In genomic region chr10:101107771-101108170, GRCh38 we compare ENCODE assay signal across 37 cellular contexts. TPM values are rescaled to one million over a fixed set of nuclear protein-coding genes. Genes with fewer than 3 reads are reported as not detected.
"Had no signal": no experiment of that assay in that cellular context is flagged by ENCODE, and none has a peak within 500 bp of the region (broad histone marks: within the 10 kb centered on the region; RNA-seq: fewer than 3 reads in every experiment).

No MANE protein-coding gene starts in this region.

- H3K4me1 Mint-ChIP-seq: activated B cell treated with CpG ODN at 0.5 μM for 24 hours; activated CD4-positive, alpha-beta T cell treated with anti-CD3 and anti-CD28 coated beads, Interleukin-2, amount 10 ng/mL, durations not matched to agents 24 days and 14 days; activated naive CD8-positive, alpha-beta T cell treated with anti-CD3 and anti-CD28 coated beads for 36 hours; activated T-helper 17 cell treated with anti-CD3 and anti-CD28 coated beads, Interleukin-2, amount 50 U/mL, for 72 hours; central memory CD8-positive, alpha-beta T cell had no signal

- H3K4me3 ChIP-seq: adrenal gland, ascending aorta, cardiac muscle cell had no signal

- ATAC-seq: activated CD8-positive, alpha-beta T cell treated with anti-CD3 and anti-CD28 coated beads for 36 hours; activated naive CD4-positive, alpha-beta T cell treated with anti-CD3 and anti-CD28 coated beads, Interleukin-2, amount 50 U/mL, for 72 hours; activated T-cell treated with anti-CD3 and anti-CD28 coated beads, Interleukin-2, amount 50 U/mL, for 4 hours; activated T-cell treated with anti-CD3 and anti-CD28 coated beads, Interleukin-2, amount 50 U/mL, for 72 hours; activated T-helper 17 cell treated with anti-CD3 and anti-CD28 coated beads, Interleukin-2, amount 50 U/mL, for 72 hours had no signal

- H3K36me3 ChIP-seq: adrenal gland, ascending aorta, cardiac muscle cell had no signal

- H3K4me3 Mint-ChIP-seq: activated B cell treated with CpG ODN at 0.5 μM for 24 hours; activated CD4-positive, alpha-beta memory T cell treated with anti-CD3 and anti-CD28 coated beads for 36 hours; activated CD4-positive, alpha-beta T cell treated with anti-CD3 and anti-CD28 coated beads, Interleukin-2, amount 10 ng/mL, durations not matched to agents 24 days and 14 days; activated CD8-positive, alpha-beta T cell treated with anti-CD3 and anti-CD28 coated beads for 36 hours; activated naive CD4-positive, alpha-beta T cell treated with anti-CD3 and anti-CD28 coated beads for 36 hours; activated naive CD8-positive, alpha-beta T cell treated with anti-CD3 and anti-CD28 coated beads for 36 hours; activated T-cell treated with anti-CD3 and anti-CD28 coated beads, Interleukin-2, amount 50 U/mL, for 4 hours; activated T-cell treated with anti-CD3 and anti-CD28 coated beads, Interleukin-2, amount 50 U/mL, for 72 hours; activated T-helper 1 cell treated with anti-CD3 and anti-CD28 coated beads, Interleukin-12 subunit alpha, Interleukin-12 subunit beta, Interleukin-2, Interleukin-4 antibody, amounts not matched to agents 30 ng/mL and 10 ng/mL and 1 ng/mL, durations not matched to agents 14 hours and 24 hours and 36 hours; activated T-helper 17 cell treated with anti-CD3 and anti-CD28 coated beads, Interleukin-2, amount 50 U/mL, for 72 hours; brain; central memory CD8-positive, alpha-beta T cell; T-helper 1 cell treated with Interleukin-12 subunit alpha and Interleukin-12 subunit beta and Interleukin-4 antibody, amounts not matched to agents 30 μg/mL and 1 μg/mL, for 36 hours; T-helper 2 cell treated with Interferon-gamma antibody and Interleukin-4, amounts not matched to agents 5 μg/mL and 100 μg/mL, for 36 hours had no signal

- H3K27me3 ChIP-seq: ascending aorta had no signal

- H3K36me3 Mint-ChIP-seq: activated CD4-positive, alpha-beta memory T cell treated with anti-CD3 and anti-CD28 coated beads for 36 hours; activated naive CD4-positive, alpha-beta T cell treated with anti-CD3 and anti-CD28 coated beads, Interleukin-2, amount 50 U/mL, for 72 hours; activated naive CD8-positive, alpha-beta T cell treated with anti-CD3 and anti-CD28 coated beads for 36 hours; brain had no signal

- DNase-seq: activated B cell treated with CpG ODN at 0.5 μM for 24 hours; activated CD4-positive, alpha-beta memory T cell treated with anti-CD3 and anti-CD28 coated beads for 36 hours; activated CD4-positive, alpha-beta T cell treated with anti-CD3 and anti-CD28 coated beads for 4 hours; activated CD4-positive, alpha-beta T cell treated with anti-CD3 and anti-CD28 coated beads, Interleukin-2, amount 10 ng/mL, durations not matched to agents 24 days and 14 days; activated CD4-positive, alpha-beta T cell treated with anti-CD3 and anti-CD28 coated beads, Interleukin-2, amount 50 U/mL, for 1 hour; activated CD4-positive, alpha-beta T cell treated with anti-CD3 and anti-CD28 coated beads, Interleukin-2, amount 50 U/mL, for 4 hours; activated CD4-positive, CD25-positive, alpha-beta regulatory T cell treated with anti-CD3 and anti-CD28 coated beads, Interleukin-2, amount 50 U/mL, for 72 hours; activated CD8-positive, alpha-beta memory T cell treated with anti-CD3 and anti-CD28 coated beads, Interleukin-2, amount 50 U/mL, for 4 hours; activated CD8-positive, alpha-beta T cell treated with anti-CD3 and anti-CD28 coated beads for 36 hours; activated effector memory CD4-positive, alpha-beta T cell treated with anti-CD3 and anti-CD28 coated beads, Interleukin-2, amount 50 U/mL, for 16 hours; activated gamma-delta T cell treated with Interleukin-2 at 50 U/mL for 16 hours; activated naive CD4-positive, alpha-beta T cell; activated naive CD4-positive, alpha-beta T cell treated with anti-CD3 and anti-CD28 coated beads for 36 hours; activated naive CD4-positive, alpha-beta T cell treated with anti-CD3 and anti-CD28 coated beads, Interleukin-2, amount 50 U/mL, for 16 hours; activated naive CD8-positive, alpha-beta T cell treated with anti-CD3 and anti-CD28 coated beads for 36 hours; activated T-cell treated with anti-CD3 and anti-CD28 coated beads for 4 hours; activated T-cell treated with anti-CD3 and anti-CD28 coated beads, Interleukin-2, amount 50 U/mL, for 1 hour; activated T-cell treated with anti-CD3 and anti-CD28 coated beads, Interleukin-2, amount 50 U/mL, for 4 hours; activated T-cell treated with anti-CD3 and anti-CD28 coated beads, Interleukin-2, amount 50 U/mL, for 72 hours; adrenal gland; amniotic stem cell; SW 1271; T-helper 1 cell; T-helper 2 cell; T-helper 9 cell had no signal

- FAIRE-seq: TTC549 had no signal

- H3K9me3 Mint-ChIP-seq: activated B cell treated with CpG ODN at 0.5 μM for 24 hours; activated CD4-positive, alpha-beta memory T cell treated with anti-CD3 and anti-CD28 coated beads for 36 hours; activated CD4-positive, alpha-beta T cell treated with anti-CD3 and anti-CD28 coated beads, Interleukin-2, amount 10 ng/mL, durations not matched to agents 24 days and 14 days; activated CD8-positive, alpha-beta T cell treated with anti-CD3 and anti-CD28 coated beads for 36 hours; activated naive CD4-positive, alpha-beta T cell treated with anti-CD3 and anti-CD28 coated beads for 36 hours; activated naive CD4-positive, alpha-beta T cell treated with anti-CD3 and anti-CD28 coated beads, Interleukin-2, amount 50 U/mL, for 72 hours; activated naive CD8-positive, alpha-beta T cell treated with anti-CD3 and anti-CD28 coated beads for 36 hours; activated T-cell treated with anti-CD3 and anti-CD28 coated beads, Interleukin-2, amount 50 U/mL, for 4 hours; activated T-cell treated with anti-CD3 and anti-CD28 coated beads, Interleukin-2, amount 50 U/mL, for 72 hours; activated T-helper 1 cell treated with anti-CD3 and anti-CD28 coated beads, Interleukin-12 subunit alpha, Interleukin-12 subunit beta, Interleukin-2, Interleukin-4 antibody, amounts not matched to agents 30 ng/mL and 10 ng/mL and 1 ng/mL, durations not matched to agents 14 hours and 24 hours and 36 hours; activated T-helper 17 cell treated with anti-CD3 and anti-CD28 coated beads, Interleukin-2, amount 50 U/mL, for 72 hours; central memory CD8-positive, alpha-beta T cell; T-helper 1 cell treated with Interleukin-12 subunit alpha and Interleukin-12 subunit beta and Interleukin-4 antibody, amounts not matched to agents 30 μg/mL and 1 μg/mL, for 36 hours; T-helper 2 cell treated with Interferon-gamma antibody and Interleukin-4, amounts not matched to agents 5 μg/mL and 100 μg/mL, for 36 hours had no signal

- H3K9me3 ChIP-seq: adrenal gland, ascending aorta had no signal

- H3K27ac Mint-ChIP-seq: activated B cell treated with CpG ODN at 0.5 μM for 24 hours; activated CD4-positive, alpha-beta memory T cell treated with anti-CD3 and anti-CD28 coated beads for 36 hours; activated CD4-positive, alpha-beta T cell treated with anti-CD3 and anti-CD28 coated beads, Interleukin-2, amount 10 ng/mL, durations not matched to agents 24 days and 14 days; activated CD8-positive, alpha-beta T cell treated with anti-CD3 and anti-CD28 coated beads for 36 hours; activated naive CD4-positive, alpha-beta T cell treated with anti-CD3 and anti-CD28 coated beads for 36 hours; activated naive CD4-positive, alpha-beta T cell treated with anti-CD3 and anti-CD28 coated beads, Interleukin-2, amount 50 U/mL, for 72 hours; activated naive CD8-positive, alpha-beta T cell treated with anti-CD3 and anti-CD28 coated beads for 36 hours; activated T-cell treated with anti-CD3 and anti-CD28 coated beads, Interleukin-2, amount 50 U/mL, for 72 hours; activated T-helper 1 cell treated with anti-CD3 and anti-CD28 coated beads, Interleukin-12 subunit alpha, Interleukin-12 subunit beta, Interleukin-2, Interleukin-4 antibody, amounts not matched to agents 30 ng/mL and 10 ng/mL and 1 ng/mL, durations not matched to agents 14 hours and 24 hours and 36 hours; activated T-helper 17 cell treated with anti-CD3 and anti-CD28 coated beads, Interleukin-2, amount 50 U/mL, for 72 hours; brain; T-helper 1 cell treated with Interleukin-12 subunit alpha and Interleukin-12 subunit beta and Interleukin-4 antibody, amounts not matched to agents 30 μg/mL and 1 μg/mL, for 36 hours; T-helper 2 cell treated with Interferon-gamma antibody and Interleukin-4, amounts not matched to agents 5 μg/mL and 100 μg/mL, for 36 hours had no signal

- H3K27ac ChIP-seq: adrenal gland, ascending aorta, cardiac muscle cell, VCaP had no signal

- H3K4me1 ChIP-seq: adrenal gland, ascending aorta had no signal

RNA-seq across cellular contexts. Expression of gene TLX1, which starts 23.3 kb away (rescaled TPM):
- total RNA-seq: activated B cell treated with CpG ODN at 0.5 μM for 24 hours; activated CD4-positive, alpha-beta memory T cell treated with anti-CD3 and anti-CD28 coated beads for 36 hours; activated CD4-positive, alpha-beta T cell treated with anti-CD3 and anti-CD28 coated beads, Interleukin-2, amount 10 ng/mL, durations not matched to agents 24 days and 14 days; activated CD8-positive, alpha-beta memory T cell treated with anti-CD3 and anti-CD28 coated beads for 36 hours; activated CD8-positive, alpha-beta T cell treated with anti-CD3 and anti-CD28 coated beads for 36 hours; activated naive CD4-positive, alpha-beta T cell treated with anti-CD3 and anti-CD28 coated beads for 36 hours; activated naive CD4-positive, alpha-beta T cell treated with anti-CD3 and anti-CD28 coated beads, Interleukin-2, amount 50 U/mL, for 72 hours; activated naive CD8-positive, alpha-beta T cell treated with anti-CD3 and anti-CD28 coated beads for 36 hours; activated T-cell treated with anti-CD3 and anti-CD28 coated beads, Interleukin-2, amount 50 U/mL, for 4 hours; activated T-cell treated with anti-CD3 and anti-CD28 coated beads, Interleukin-2, amount 50 U/mL, for 72 hours; activated T-helper 1 cell treated with anti-CD3 and anti-CD28 coated beads, Interleukin-12 subunit alpha, Interleukin-12 subunit beta, Interleukin-2, Interleukin-4 antibody, amounts not matched to agents 30 ng/mL and 10 ng/mL and 1 ng/mL, durations not matched to agents 14 hours and 24 hours and 36 hours; activated T-helper 17 cell treated with anti-CD3 and anti-CD28 coated beads, Interleukin-2, amount 50 U/mL, for 72 hours; adrenal gland; ascending aorta had no signal
- polyA plus RNA-seq: adrenal gland had no signal
